25 cellular contexts compared by ENCODE assay signal in genomic region chr13:85503797-85504196, GRCh38.
A peak's percentile ranks its signal among the peaks of the same experiment; 100 is the strongest.
DNase-seq lines count a peak whose midpoint lies in the region; ATAC-seq and TF ChIP-seq lines count a peak whose summit lies in the region.
"Had no signal": no experiment of that assay in that cellular context is flagged by ENCODE, and none has a peak within 500 bp of the region (broad histone marks: within the 10 kb centered on the region; RNA-seq: fewer than 3 reads in every experiment).

No MANE protein-coding gene starts in this region.

- dilution Hi-C loops in mammary epithelial cell (cut with HindIII; ENCODE audit: low sequenced_read_pairs): no loop called here

- TF ChIP-seq CTCF in mammary epithelial cell (conservative IDR thresholded peaks at IDR 0.05 in 1 of 2, IDR thresholded peaks at IDR 0.05 in 1 of 2; ENCODE audit: extremely low read depth in 1 of 2, insufficient read depth in 1 of 2, low read depth in 1 of 2, low read length in 2 of 2): no peak

- no peak overlapping the region for H2AFZ ChIP-seq in mammary epithelial cell (ENCODE audit: low read depth, low read length)

- intact Hi-C loops in mammary epithelial cell (cut with micrococcal nuclease): loop anchor here (2.0 kb wide), 1 partner anchor 79 kb away; no protein-coding TSS in a partner anchor
- intact Hi-C loops in left colon (cut with DNase I, micrococcal nuclease): no loop called here
- intact Hi-C loops in right cardiac atrium (cut with DNase I): no loop called here

- H3K9me3 ChIP-seq in mammary epithelial cell (replicated peaks; ENCODE audit: insufficient read depth, low read length) (no peaks in the 10 kb centered on the region), right cardiac atrium (ENCODE audit: control insufficient read depth, low read length) (peaks cover 1% of the 10 kb centered on the region)
- H3K9me3 ChIP-seq: SJCRH30, tibial nerve had no signal

- WGBS in mammary epithelial cell (ENCODE audit: low coverage, missing lambda C conversion rate): 3% methylated on average over 2 of the region's 2 CpGs
- WGBS in right cardiac atrium: 37% methylated on average over 2 of the region's 2 CpGs

- no peaks in the 10 kb centered on the region for H3K79me2 ChIP-seq in mammary epithelial cell (ENCODE audit: insufficient read depth, low read length)

- in situ Hi-C loops in mammary epithelial cell (cut with MboI; ENCODE audit: low sequenced_read_pairs in 2 of 2): no loop called here

- no peaks in the 10 kb centered on the region for H4K20me1 ChIP-seq in mammary epithelial cell (ENCODE audit: insufficient read depth, low read length)

- H3K36me3 ChIP-seq in mammary epithelial cell (ENCODE audit: insufficient read depth, low read length): no peaks in the 10 kb centered on the region
- H3K36me3 ChIP-seq: neural progenitor cell, SJCRH30, spleen, tibial nerve had no signal

- DNase-seq in ELR (ENCODE audit: low read depth): peak; percentile 54
- peak; percentile 82 for DNase-seq in NCI-H226
- peak; percentile 80 for DNase-seq in mammary epithelial cell
- DNase-seq in left colon: no peak
- DNase-seq in NCI-H526 treated with DMSO at 0.1 percent for 48 hours (lab: John Stamatoyannopoulos, UW): no peak
- DNase-seq in stimulated activated CD8-positive, alpha-beta memory T cell treated with anti-CD3 and anti-CD28 coated beads, Interleukin-4, amount 100 ng/mL, for 48 hours: no peak
- no peak for DNase-seq in right cardiac atrium
- no peak for DNase-seq in retina
- DNase-seq: anterior cingulate cortex; CD8-positive, alpha-beta T cell; DMS79 treated with DMSO at 0.1 percent for 48 hours; endodermal cell; H7; immature natural killer cell; NCI-H1436; NCI-H2171; NCI-H774; SJCRH30; spleen; stimulated activated CD4-positive, alpha-beta T cell treated with anti-CD3 and anti-CD28 coated beads, Interleukin-4, amount 100 ng/mL, for 24 hours; stimulated activated naive CD8-positive, alpha-beta T cell treated with anti-CD3 and anti-CD28 coated beads, Interleukin-15, amount 100 ng/mL, for 72 hours; T-helper 2 cell had no signal

- peak overlapping the region; percentile 43 for H3K4me2 ChIP-seq in mammary epithelial cell (ENCODE audit: insufficient read depth, low read depth, low read length)
- H3K4me2 ChIP-seq: neural progenitor cell had no signal

- no peaks in the 10 kb centered on the region for H3K27me3 ChIP-seq in mammary epithelial cell (ENCODE audit: insufficient read depth, low read length)
- no peaks in the 10 kb centered on the region for H3K27me3 ChIP-seq in right cardiac atrium (ENCODE audit: control insufficient read depth, insufficient read depth)
- H3K27me3 ChIP-seq: neural progenitor cell, SJCRH30, spleen, tibial nerve had no signal

- H3K9ac ChIP-seq in mammary epithelial cell (ENCODE audit: insufficient read depth, low read length): no peak overlapping the region
- H3K9ac ChIP-seq: neural progenitor cell had no signal

- peaks cover 38% of the 10 kb centered on the region for H3K4me1 ChIP-seq in mammary epithelial cell (ENCODE audit: insufficient read depth, low read length)
- H3K4me1 ChIP-seq in right cardiac atrium (ENCODE audit: control insufficient read depth, insufficient read depth, low read length): no peaks in the 10 kb centered on the region
- H3K4me1 ChIP-seq: SJCRH30, spleen, tibial nerve had no signal

- H3K4me3 ChIP-seq in mammary epithelial cell (replicated peaks in 1 of 3; ENCODE audit: insufficient read depth in 1 of 3, low read depth in 2 of 3, low read length in 3 of 3) (no peak overlapping the region), right cardiac atrium (ENCODE audit: low read length) (no peak overlapping the region)
- H3K4me3 ChIP-seq: coronary artery, neural progenitor cell, SJCRH30, spleen, tibial nerve had no signal

- ATAC-seq in left colon (peak; percentile 93), right cardiac atrium (no peak)
- ATAC-seq: CD8-positive, alpha-beta T cell; stimulated activated naive CD8-positive, alpha-beta T cell treated with anti-CD3 and anti-CD28 coated beads, Interleukin-15, amount 100 ng/mL, for 72 hours had no signal

- BruUV-seq in mammary epithelial cell (replicated peaks; lab: Mats Ljungman, UMichigan): no TSS peak

- H3K27ac ChIP-seq in mammary epithelial cell (ENCODE audit: insufficient read depth, low read depth, low read length) (peak overlapping the region; percentile 31), right cardiac atrium (ENCODE audit: low read length) (no peak overlapping the region)
- H3K27ac ChIP-seq: coronary artery, neural progenitor cell, SJCRH30, spleen, tibial nerve had no signal

- CTCF ChIA-PET in mammary epithelial cell (lab: Charles Lee; ENCODE audit: low non-redundant PET): no interaction called here

Comparison
In these comparisons a context has a peak if more than half of its experiments do, and no peak if none do; other contexts are left out.
1. DNase-seq: peak in ELR (single experiment), NCI-H226 (single experiment) and mammary epithelial cell (single experiment); none in left colon (0 of 2), NCI-H526 treated with DMSO at 0.1 percent for 48 hours (single experiment), stimulated activated CD8-positive, alpha-beta memory T cell treated with anti-CD3 and anti-CD28 coated beads, Interleukin-4, amount 100 ng/mL, for 48 hours (single experiment), right cardiac atrium (0 of 3) and retina (single experiment).